Comparison of ENCODE assay signal across 33 cellular contexts in genomic region chr17:61598014-61598413, GRCh38. TPM values are rescaled to one million over a fixed set of nuclear protein-coding genes. Genes with fewer than 3 reads are reported as not detected.
"Had no signal": no experiment of that assay in that cellular context is flagged by ENCODE, and none has a peak within 500 bp of the region (broad histone marks: within the 10 kb centered on the region; RNA-seq: fewer than 3 reads in every experiment).

No MANE protein-coding gene starts in this region.

- FAIRE-seq: astrocyte, bronchial epithelial cell, colon, TTC549 had no signal

- DNase-seq: activated CD4-positive, alpha-beta memory T cell treated with anti-CD3 and anti-CD28 coated beads, Interleukin-2, amount 10 ng/mL, durations not matched to agents 7 days and 5 days; activated CD4-positive, alpha-beta T cell treated with anti-CD3 and anti-CD28 coated beads for 1 hour; activated CD4-positive, alpha-beta T cell treated with anti-CD3 and anti-CD28 coated beads for 4 hours; activated CD4-positive, alpha-beta T cell treated with anti-CD3 and anti-CD28 coated beads, Interleukin-2, amount 10 ng/mL, durations not matched to agents 7 days and 5 days; activated CD4-positive, alpha-beta T cell treated with anti-CD3 and anti-CD28 coated beads, Interleukin-2, amount 50 U/mL, for 4 hours; activated effector memory CD4-positive, alpha-beta T cell treated with Interleukin-2 at 50 U/mL for 16 hours; activated gamma-delta T cell treated with Interleukin-2 at 50 U/mL for 16 hours; activated naive CD4-positive, alpha-beta T cell treated with anti-CD3 and anti-CD28 coated beads, Interleukin-2, amount 50 U/mL, for 16 hours; activated naive CD4-positive, alpha-beta T cell treated with Interleukin-2 at 50 U/mL for 16 hours; activated T-cell treated with anti-CD3 and anti-CD28 coated beads, Interleukin-2, amount 50 U/mL, for 4 hours; amniotic stem cell; anterior cingulate cortex; brain microvascular endothelial cell; cortex of kidney; dermis blood vessel endothelial cell; effector CD4-positive, alpha-beta T cell; effector memory CD8-positive, alpha-beta T cell; erythroblast; foreskin keratinocyte; gastrocnemius medialis; heart right ventricle; T-helper 2 cell had no signal

- H3K4me1 ChIP-seq: esophagus muscularis mucosa, foreskin keratinocyte, gastrocnemius medialis, heart right ventricle had no signal

- H3K27me3 ChIP-seq: brain microvascular endothelial cell, gastrocnemius medialis had no signal

- H3K36me3 ChIP-seq: brain microvascular endothelial cell, esophagus muscularis mucosa, gastrocnemius medialis, heart right ventricle had no signal

- H3K4me2 ChIP-seq: hepatocyte had no signal

- H3K79me2 ChIP-seq: hepatocyte had no signal

- H3K4me3 ChIP-seq: esophagus muscularis mucosa, gastrocnemius medialis, heart right ventricle, hepatocyte had no signal

- H2AFZ ChIP-seq: hepatocyte had no signal

- H3K9me3 ChIP-seq: esophagus muscularis mucosa, gastrocnemius medialis, heart right ventricle had no signal

- H3K27ac ChIP-seq: brain microvascular endothelial cell, esophagus muscularis mucosa, foreskin keratinocyte, gastrocnemius medialis, heart right ventricle, hepatocyte, VCaP had no signal

RNA-seq across cellular contexts. Expression of gene NACA2, which starts 7.0 kb away (rescaled TPM):
- total RNA-seq: activated CD4-positive, alpha-beta memory T cell treated with anti-CD3 and anti-CD28 coated beads, Interleukin-2, amount 10 ng/mL, durations not matched to agents 7 days and 5 days; activated T-cell treated with anti-CD3 and anti-CD28 coated beads, Interleukin-2, amount 50 U/mL, for 4 hours; activated T-helper 17 cell treated with anti-CD3 and anti-CD28 coated beads, Interleukin-2, amount 50 U/mL, for 72 hours; astrocyte; bronchial epithelial cell; cardiac septum; chondrocyte; dermis blood vessel endothelial cell; esophagus muscularis mucosa; foreskin keratinocyte; gastrocnemius medialis; heart right ventricle; hepatocyte; WTC11 had no signal
- polyA plus RNA-seq: foreskin keratinocyte, hepatocyte had no signal
